26 cellular contexts compared by ENCODE assay signal in genomic region chr2:15679386-15679924, GRCh38.
A peak's percentile ranks its signal among the peaks of the same experiment; 100 is the strongest.
DNase-seq lines count a peak whose midpoint lies in the region; ATAC-seq, FAIRE-seq and TF ChIP-seq lines count a peak whose summit lies in the region.
"Had no signal": no experiment of that assay in that cellular context is flagged by ENCODE, and none has a peak within 500 bp of the region (broad histone marks: within the 10 kb centered on the region; RNA-seq: fewer than 3 reads in every experiment).

No MANE protein-coding gene starts in this region.

- H3K36me3 ChIP-seq in K562 (ENCODE audit: control insufficient read depth, insufficient read depth, low read length): no peaks in the 10 kb centered on the region
- H3K36me3 ChIP-seq: BE2C, BLaER1 had no signal

- no peak for FAIRE-seq in K562 (lab: Jason Lieb, UNC)
- FAIRE-seq: A204.1, GM12878, GM12892, GM18507 had no signal

- no peaks in the 10 kb centered on the region for H3K79me2 ChIP-seq in K562 (ENCODE audit: control insufficient read depth, insufficient read depth, low read length)

- no peaks in the 10 kb centered on the region for H3K36me3 Mint-ChIP-seq in type B pancreatic cell
- H3K36me3 Mint-ChIP-seq: CD14-positive monocyte; CD4-positive, alpha-beta memory T cell; CD4-positive, CD25-positive, alpha-beta regulatory T cell; CD8-positive, alpha-beta memory T cell had no signal

- 0% methylated on average over 3 of the region's 3 CpGs for WGBS in K562 (ENCODE audit: insufficient coverage, low coverage, missing lambda C conversion rate)

- peaks cover 10 to 24% of the 10 kb centered on the region in 2 experiments for H3K27me3 ChIP-seq in K562 (ENCODE audit: control insufficient read depth in 2 of 2, insufficient read depth in 2 of 2, low read length in 2 of 2)
- H3K27me3 ChIP-seq: BE2C, BLaER1 had no signal

- no peak for TF ChIP-seq RAD21 in K562 (CRISPR knock-in tag; conservative IDR thresholded peaks at IDR 0.05 in 1 of 2, IDR thresholded peaks at IDR 0.05 in 1 of 2)

- no peak overlapping the region for H3K4me2 ChIP-seq in K562 (ENCODE audit: insufficient read depth, low read length)
- H3K4me2 ChIP-seq: BLaER1 had no signal

- H2AFZ ChIP-seq in K562 (ENCODE audit: low read depth, low read length): no peak overlapping the region

- H3K9me3 Mint-ChIP-seq in type B pancreatic cell: peaks cover 7% of the 10 kb centered on the region
- H3K9me3 Mint-ChIP-seq: CD8-positive, alpha-beta memory T cell had no signal

- CTCF ChIA-PET in K562 (lab: Yijun Ruan, JAX; ENCODE audit: low intra/inter-chr PET ratio): no interaction called here

- H3K4me3 Mint-ChIP-seq in type B pancreatic cell: peak overlapping the region; percentile 25
- H3K4me3 Mint-ChIP-seq: CD14-positive monocyte; CD4-positive, alpha-beta memory T cell; CD4-positive, CD25-positive, alpha-beta regulatory T cell; CD8-positive, alpha-beta memory T cell had no signal

- TF ChIP-seq CTCF in K562 (IDR thresholded peaks at IDR 0.05 in 2 of 3, conservative IDR thresholded peaks at IDR 0.05 in 1 of 3; ENCODE audit: insufficient read depth in 2 of 3, low read depth in 1 of 3, low read length in 3 of 3) (no peak), type B pancreatic cell (conservative IDR thresholded peaks at IDR 0.05) (no peak)

- H3K4me1 ChIP-seq in K562 (replicated peaks in 1 of 2; ENCODE audit: control insufficient read depth in 2 of 2, insufficient read depth in 2 of 2, low read length in 2 of 2): no peaks in the 10 kb centered on the region
- H3K4me1 ChIP-seq: BE2C, BLaER1 had no signal

- POLR2A ChIA-PET in K562 (lab: Yijun Ruan, JAX): interaction anchor here (1.1 to 1.2 kb wide), 2 partner anchors 10 to 85 kb away, joined by 3 read pairs; no protein-coding TSS in a partner anchor

- no TSS peak for BruUV-seq in K562 (replicated peaks; lab: Mats Ljungman, UMichigan)

- no peak for TF ChIP-seq POLR2A in K562 (conservative IDR thresholded peaks at IDR 0.05)

- H3K4me3 ChIP-seq in K562: no peak overlapping the region
- H3K4me3 ChIP-seq: BLaER1, GM12878 had no signal

- DNase-seq in SK-N-DZ (ENCODE audit: low spot score) (peak; percentile 94), K562 (ENCODE audit: extremely low read depth in 1 of 4, low spot score in 3 of 4) (no peak), type B pancreatic cell (ENCODE audit: extremely low spot score, unreplicated experiment) (no peak), anterior cingulate cortex (lab: John Stamatoyannopoulos, UW) (no peak), NCI-H446 treated with DMSO at 0.1 percent for 48 hours (lab: John Stamatoyannopoulos, UW) (no peak)
- DNase-seq: 8988T; ACHN; BE2C; C1 segment of cervical spinal cord; CD4-positive, alpha-beta memory T cell; CD4-positive, CD25-positive, alpha-beta regulatory T cell; CD8-positive, alpha-beta memory T cell; COR-L47; DMS 273 treated with DMSO at 0.1 percent for 48 hours; DMS153; DMS53; DMS79; DND-41; EL; GDM1 had no signal

- H3K4me1 Mint-ChIP-seq in type B pancreatic cell (ENCODE audit: unreplicated experiment): peaks cover 38% of the 10 kb centered on the region
- H3K4me1 Mint-ChIP-seq: CD14-positive monocyte; CD4-positive, alpha-beta memory T cell; CD4-positive, CD25-positive, alpha-beta regulatory T cell; CD8-positive, alpha-beta memory T cell had no signal

- H3K9me3 ChIP-seq in K562 (replicated peaks; ENCODE audit: control insufficient read depth, insufficient read depth, low read depth, low read length): 0 out of 2 replicates have a peak, but pooled peaks cover 3% of the 10 kb centered on the region
- H3K9me3 ChIP-seq: BE2C, BLaER1 had no signal

- ATAC-seq in K562: no peak
- ATAC-seq: GM12878 had no signal

- no peak for TF ChIP-seq EP300 in K562 (IDR thresholded peaks at IDR 0.05; ENCODE audit: low read length)

- 0 out of 2 replicates have a peak, but pooled peaks cover 2% of the 10 kb centered on the region for H4K20me1 ChIP-seq in K562 (replicated peaks; ENCODE audit: control insufficient read depth, insufficient read depth, low read length)
- H4K20me1 ChIP-seq: BLaER1 had no signal

- no peak overlapping the region for H3K27ac Mint-ChIP-seq in type B pancreatic cell
- H3K27ac Mint-ChIP-seq: CD14-positive monocyte; CD4-positive, alpha-beta memory T cell; CD4-positive, CD25-positive, alpha-beta regulatory T cell; CD8-positive, alpha-beta memory T cell had no signal

- H3K9ac ChIP-seq in K562 (ENCODE audit: insufficient read depth in 1 of 2, low read depth in 2 of 2, low read length in 2 of 2): no peak overlapping the region
- H3K9ac ChIP-seq: BLaER1 had no signal

- H3K27ac ChIP-seq in K562 (ENCODE audit: extremely low read depth, low read depth, low read length): no peak overlapping the region
- H3K27ac ChIP-seq: BLaER1 had no signal

- H3K9me1 ChIP-seq in K562 (ENCODE audit: control insufficient read depth, insufficient read depth, low read length): no peaks in the 10 kb centered on the region

- intact Hi-C loops in K562 (cut with micrococcal nuclease): no loop called here

- H3K27me3 Mint-ChIP-seq in type B pancreatic cell: no peaks in the 10 kb centered on the region
- H3K27me3 Mint-ChIP-seq: CD4-positive, CD25-positive, alpha-beta regulatory T cell had no signal

- in situ Hi-C loops in K562 (cut with MboI): no loop called here

TF ChIP-seq in K562, 482 proteins besides CTCF, POLR2A, EP300 and RAD21:
- peak; percentile 94 for TF ChIP-seq ZNF12 (CRISPR knock-in tag; IDR thresholded peaks at IDR 0.05)
- no peak for TF ChIP-seq TSC22D4 (tag; IDR thresholded peaks at IDR 0.05)
